In the genomic region with DNA sequence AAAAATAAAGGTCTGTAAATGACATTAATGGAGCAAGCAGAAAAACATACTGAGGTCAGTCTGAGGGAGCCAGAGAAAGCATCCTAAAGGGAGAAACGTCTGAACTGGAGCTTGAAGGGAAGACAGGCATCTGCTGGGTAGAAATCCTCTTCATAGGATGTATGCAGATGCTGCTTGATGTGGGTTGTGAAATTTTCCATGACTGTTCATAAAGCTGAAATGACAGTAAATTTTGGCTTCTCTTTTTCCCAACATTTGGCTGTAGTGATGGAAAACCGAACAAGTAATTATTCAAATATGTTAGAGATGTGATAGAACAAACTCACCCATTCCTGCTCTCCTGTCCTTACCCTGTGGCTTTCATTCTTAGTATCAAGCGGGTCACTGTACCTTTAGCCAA, we compare ENCODE assay signal across 20 cellular contexts.
"Had no signal": no experiment of that assay in that cellular context is flagged by ENCODE, and none has a peak within 500 bp of the region (broad histone marks: within the 10 kb centered on the region; RNA-seq: fewer than 3 reads in every experiment).

No MANE protein-coding gene starts in this region.

- DNase-seq: activated CD4-positive, alpha-beta T cell treated with anti-CD3 and anti-CD28 coated beads, Interleukin-2, amount 10 ng/mL, durations not matched to agents 24 days and 14 days; activated CD8-positive, alpha-beta T cell treated with anti-CD3 and anti-CD28 coated beads, Interleukin-2, amount 10 ng/mL, durations not matched to agents 7 days and 5 days; activated naive CD4-positive, alpha-beta T cell; activated T-cell treated with anti-CD3 and anti-CD28 coated beads, Interleukin-2, amount 50 U/mL, for 1 hour; dorsolateral prefrontal cortex; effector memory CD8-positive, alpha-beta T cell; foreskin keratinocyte; immature natural killer cell; left ventricle myocardium superior; mammary epithelial cell; midbrain; natural killer cell; retina; sigmoid colon; stimulated activated CD4-positive, alpha-beta T cell treated with anti-CD3 and anti-CD28 coated beads, Interleukin-15, amount 100 ng/mL, for 24 hours; stomach; T1000; testis; trophoblast cell; uterus had no signal
